In genomic region chr3:176916777-176917176, GRCh38 we compare ENCODE assay signal across 1 cellular context.
TF ChIP-seq lines count a peak whose summit lies in the region.

No MANE protein-coding gene starts in this region.

TF ChIP-seq in HepG2, 621 proteins besides CTCF, POLR2A, EP300 and RAD21 (continued from another document):
- TF ChIP-seq, protein P1, sequence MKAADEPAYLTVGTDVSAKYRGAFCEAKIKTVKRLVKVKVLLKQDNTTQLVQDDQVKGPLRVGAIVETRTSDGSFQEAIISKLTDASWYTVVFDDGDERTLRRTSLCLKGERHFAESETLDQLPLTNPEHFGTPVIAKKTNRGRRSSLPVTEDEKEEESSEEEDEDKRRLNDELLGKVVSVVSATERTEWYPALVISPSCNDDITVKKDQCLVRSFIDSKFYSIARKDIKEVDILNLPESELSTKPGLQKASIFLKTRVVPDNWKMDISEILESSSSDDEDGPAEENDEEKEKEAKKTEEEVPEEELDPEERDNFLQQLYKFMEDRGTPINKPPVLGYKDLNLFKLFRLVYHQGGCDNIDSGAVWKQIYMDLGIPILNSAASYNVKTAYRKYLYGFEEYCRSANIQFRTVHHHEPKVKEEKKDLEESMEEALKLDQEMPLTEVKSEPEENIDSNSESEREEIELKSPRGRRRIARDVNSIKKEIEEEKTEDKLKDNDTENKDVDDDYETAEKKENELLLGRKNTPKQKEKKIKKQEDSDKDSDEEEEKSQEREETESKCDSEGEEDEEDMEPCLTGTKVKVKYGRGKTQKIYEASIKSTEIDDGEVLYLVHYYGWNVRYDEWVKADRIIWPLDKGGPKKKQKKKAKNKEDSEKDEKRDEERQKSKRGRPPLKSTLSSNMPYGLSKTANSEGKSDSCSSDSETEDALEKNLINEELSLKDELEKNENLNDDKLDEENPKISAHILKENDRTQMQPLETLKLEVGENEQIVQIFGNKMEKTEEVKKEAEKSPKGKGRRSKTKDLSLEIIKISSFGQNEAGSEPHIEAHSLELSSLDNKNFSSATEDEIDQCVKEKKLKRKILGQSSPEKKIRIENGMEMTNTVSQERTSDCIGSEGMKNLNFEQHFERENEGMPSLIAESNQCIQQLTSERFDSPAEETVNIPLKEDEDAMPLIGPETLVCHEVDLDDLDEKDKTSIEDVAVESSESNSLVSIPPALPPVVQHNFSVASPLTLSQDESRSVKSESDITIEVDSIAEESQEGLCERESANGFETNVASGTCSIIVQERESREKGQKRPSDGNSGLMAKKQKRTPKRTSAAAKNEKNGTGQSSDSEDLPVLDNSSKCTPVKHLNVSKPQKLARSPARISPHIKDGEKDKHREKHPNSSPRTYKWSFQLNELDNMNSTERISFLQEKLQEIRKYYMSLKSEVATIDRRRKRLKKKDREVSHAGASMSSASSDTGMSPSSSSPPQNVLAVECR (CRISPR knock-in tag; IDR thresholded peaks at IDR 0.05; ENCODE audit: borderline replicate concordance) = no peak
- TF ChIP-seq ZNF441 (CRISPR knock-in tag; IDR thresholded peaks at IDR 0.05; ENCODE audit: borderline replicate concordance) (no peak), JUND (CRISPR knock-in tag; IDR thresholded peaks at IDR 0.05) (no peak), U2AF1 (optimal IDR thresholded peaks at IDR 0.05; ENCODE audit: low read depth, low read length) (no peak), ZNF496 (CRISPR knock-in tag; IDR thresholded peaks at IDR 0.05; ENCODE audit: insufficient replicate concordance) (no peak), ZNF547 (CRISPR knock-in tag; IDR thresholded peaks at IDR 0.05) (no peak), ZNF136 (CRISPR knock-in tag; IDR thresholded peaks at IDR 0.05; ENCODE audit: low read depth) (no peak), MAFF (IDR thresholded peaks at IDR 0.05; ENCODE audit: low read depth, low read length) (no peak), FOSL2 (CRISPR knock-in tag; IDR thresholded peaks at IDR 0.05) (no peak), TAF1 (CRISPR knock-in tag; IDR thresholded peaks at IDR 0.05) (no peak)
TF ChIP-seq in HepG2: peak in this region for 0.
